Comparison of ENCODE assay signal across 19 cellular contexts in the genomic region with DNA sequence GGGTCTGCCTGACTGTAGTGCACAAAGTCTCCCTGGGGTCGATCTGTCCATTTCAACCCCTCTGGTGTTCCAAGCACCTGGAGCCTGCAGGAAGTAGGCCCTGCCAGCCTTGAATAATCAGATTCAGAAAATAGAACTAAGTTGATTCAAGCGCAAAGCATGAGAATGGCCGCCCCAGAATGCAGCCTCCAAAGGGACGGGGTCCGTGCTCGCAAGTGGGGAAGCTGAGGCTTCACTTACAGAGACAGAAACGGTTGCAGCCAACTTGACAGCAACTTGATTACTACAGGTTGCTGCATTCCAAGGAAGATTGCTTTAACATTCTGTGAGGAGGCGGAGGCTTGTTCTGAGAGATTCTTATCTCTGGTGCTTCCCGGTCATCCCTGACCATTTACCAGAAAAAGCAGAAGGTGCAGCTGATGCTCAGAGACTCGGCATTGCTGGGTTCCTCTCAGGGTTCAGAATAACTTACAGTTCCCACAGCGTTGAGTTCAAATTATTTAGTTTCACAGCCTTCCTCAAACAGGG. TPM values are rescaled to one million over a fixed set of nuclear protein-coding genes. Genes with fewer than 3 reads are reported as not detected.
"Had no signal": no experiment of that assay in that cellular context is flagged by ENCODE, and none has a peak within 500 bp of the region (broad histone marks: within the 10 kb centered on the region; RNA-seq: fewer than 3 reads in every experiment).

No MANE protein-coding gene starts in this region.

- H3K27me3 ChIP-seq: colonic mucosa, thyroid gland had no signal

- H3K4me1 ChIP-seq: colonic mucosa, esophagus muscularis mucosa had no signal

- H3K9me3 Mint-ChIP-seq: activated naive CD4-positive, alpha-beta T cell treated with anti-CD3 and anti-CD28 coated beads, Interleukin-2, amount 50 U/mL, for 24 hours; central memory CD8-positive, alpha-beta T cell; stimulated activated naive CD8-positive, alpha-beta T cell treated with anti-CD3 and anti-CD28 coated beads, Interleukin-15, Interleukin-2, amounts not matched to agents 100 ng/mL and 50 ng/mL, for 24 hours had no signal

- H3K27me3 Mint-ChIP-seq: stimulated activated naive CD8-positive, alpha-beta T cell treated with anti-CD3 and anti-CD28 coated beads, Interleukin-15, Interleukin-2, amounts not matched to agents 100 ng/mL and 50 ng/mL, for 24 hours had no signal

- H3K4me3 Mint-ChIP-seq: activated naive CD4-positive, alpha-beta T cell treated with anti-CD3 and anti-CD28 coated beads, Interleukin-2, amount 50 U/mL, for 24 hours; central memory CD8-positive, alpha-beta T cell; nephron; stimulated activated naive CD8-positive, alpha-beta T cell treated with anti-CD3 and anti-CD28 coated beads, Interleukin-15, Interleukin-2, amounts not matched to agents 100 ng/mL and 50 ng/mL, for 24 hours had no signal

- H3K36me3 ChIP-seq: colonic mucosa, esophagus muscularis mucosa, thyroid gland had no signal

- H3K4me3 ChIP-seq: colonic mucosa, esophagus muscularis mucosa, thyroid gland had no signal

- H3K27ac Mint-ChIP-seq: activated naive CD4-positive, alpha-beta T cell treated with anti-CD3 and anti-CD28 coated beads, Interleukin-2, amount 50 U/mL, for 24 hours; nephron; stimulated activated naive CD8-positive, alpha-beta T cell treated with anti-CD3 and anti-CD28 coated beads, Interleukin-15, Interleukin-2, amounts not matched to agents 100 ng/mL and 50 ng/mL, for 24 hours had no signal

- DNase-seq: activated gamma-delta T cell treated with Interleukin-2 at 50 U/mL for 16 hours; activated T-cell treated with anti-CD3 and anti-CD28 coated beads, Interleukin-2, amount 50 U/mL, for 1 hour; colonic mucosa; hippocampal formation; left cardiac atrium; stimulated activated CD4-positive, alpha-beta T cell treated with anti-CD3 and anti-CD28 coated beads, Interleukin-4, amount 100 ng/mL, for 24 hours; substantia nigra had no signal

- H3K36me3 Mint-ChIP-seq: activated naive CD4-positive, alpha-beta T cell treated with anti-CD3 and anti-CD28 coated beads, Interleukin-2, amount 50 U/mL, for 24 hours had no signal

- H3K9me3 ChIP-seq: colonic mucosa, esophagus muscularis mucosa, thyroid gland had no signal

- ATAC-seq: left cardiac atrium had no signal

- H3K27ac ChIP-seq: colonic mucosa, esophagus muscularis mucosa, thyroid gland had no signal

- H3K4me1 Mint-ChIP-seq: activated naive CD4-positive, alpha-beta T cell treated with anti-CD3 and anti-CD28 coated beads, Interleukin-2, amount 50 U/mL, for 24 hours; central memory CD8-positive, alpha-beta T cell had no signal

RNA-seq across cellular contexts. Expression of gene LRRC14B, which starts 14.9 kb away (rescaled TPM):
- total RNA-seq: astrocyte; colonic mucosa; esophagus muscularis mucosa; mononuclear cell; renal cortical epithelial cell; T-helper 2 cell treated with Interferon-gamma antibody and Interleukin-4, amounts not matched to agents 100 ng/mL and 5 ng/mL, for 36 hours; thyroid gland; ureter had no signal
- polyA plus RNA-seq: liver had no signal
